Comparison of ENCODE assay signal across 18 cellular contexts in the genomic region with DNA sequence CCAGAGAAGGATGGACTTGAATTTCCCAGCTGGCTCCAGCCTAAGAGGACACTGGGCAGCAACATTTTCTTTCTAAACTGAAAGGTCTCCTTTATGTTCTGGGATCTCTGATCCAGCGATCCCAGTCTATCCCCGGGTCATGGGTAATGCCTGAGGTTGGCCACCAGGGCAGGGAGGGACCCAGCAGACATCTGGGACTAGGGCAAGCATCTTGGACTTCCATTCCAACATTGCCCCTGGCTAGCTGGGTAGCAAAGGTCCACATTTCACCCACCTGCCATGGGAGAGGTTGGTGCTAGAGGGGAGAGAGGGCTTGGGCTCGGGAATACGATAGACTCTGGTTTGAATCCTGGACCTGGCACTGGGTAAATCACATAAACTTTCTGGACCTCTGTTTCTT.
DNase-seq lines count a peak whose midpoint lies in the region; ATAC-seq and TF ChIP-seq lines count a peak whose summit lies in the region.
"Had no signal": no experiment of that assay in that cellular context is flagged by ENCODE, and none has a peak within 500 bp of the region (broad histone marks: within the 10 kb centered on the region; RNA-seq: fewer than 3 reads in every experiment).

No MANE protein-coding gene starts in this region.

- H3K36me3 Mint-ChIP-seq in Calu3 (ENCODE audit: insufficient read depth, unreplicated experiment) (no peaks in the 10 kb centered on the region), H9 (ENCODE audit: insufficient read depth in 1 of 3, low read depth in 3 of 3) (peaks cover 0 to 3% (median 0%) of the 10 kb centered on the region in 3 experiments; a peak in 2 of 7 replicates)
- H3K36me3 Mint-ChIP-seq: natural killer cell had no signal

- no peaks in the 10 kb centered on the region for H3K36me3 ChIP-seq in kidney epithelial cell (ENCODE audit: control insufficient read depth, insufficient read depth, low read length)
- H3K36me3 ChIP-seq: right atrium auricular region had no signal

- no peak overlapping the region for H3T11ph ChIP-seq in H9 (ENCODE audit: low read length)

- no peak overlapping the region for H3K4me2 ChIP-seq in H9 (ENCODE audit: insufficient read depth, insufficient read length, low read length)
- H3K4me2 ChIP-seq: BLaER1 treated with 17β-estradiol and CSF1 and Interleukin-3, amounts not matched to agents 10 nM and 100 nM had no signal

- H2AK5ac ChIP-seq in H9 (ENCODE audit: insufficient read length, low read length) = no peak overlapping the region

- no peak overlapping the region for H4K5ac ChIP-seq in H9 (ENCODE audit: insufficient read length, low read depth, low read length)

- H3K18ac ChIP-seq in H9 (ENCODE audit: insufficient read length, low read depth, low read length) = no peak overlapping the region

- no peaks in the 10 kb centered on the region for H3K79me2 ChIP-seq in H9 (ENCODE audit: insufficient read depth, low read length)

- TF ChIP-seq CTCF in Calu3 (IDR thresholded peaks at IDR 0.05; ENCODE audit: unreplicated experiment) (peak; percentile 32), H9 (conservative IDR thresholded peaks at IDR 0.05) (peak; percentile 65), astrocyte of the cerebellum (IDR thresholded peaks at IDR 0.05; ENCODE audit: low read depth, low read length, missing control alignments) (peak; percentile 14), kidney epithelial cell (IDR thresholded peaks at IDR 0.05; ENCODE audit: insufficient read depth, low read length, poor library complexity, severe bottlenecking) (peak; percentile 19)

- H3K4me3 Mint-ChIP-seq in Calu3 (ENCODE audit: low read depth, unreplicated experiment) (no peak overlapping the region), H9 (no peak overlapping the region)
- H3K4me3 Mint-ChIP-seq: natural killer cell; T-helper 1 cell treated with Interleukin-12 subunit alpha and Interleukin-12 subunit beta and Interleukin-4 antibody, amounts not matched to agents 30 μg/mL and 1 μg/mL, for 36 hours had no signal

- no peak for ATAC-seq in GM21576 (IDR thresholded peaks at IDR 0.05; ENCODE audit: unreplicated experiment)
- ATAC-seq: GM12878, natural killer cell had no signal

- DNase-seq in Calu3 = no peak
- peak; percentile 58 for DNase-seq in H9
- no peak for DNase-seq in astrocyte of the cerebellum (ENCODE audit: low read depth)
- DNase-seq in kidney epithelial cell (ENCODE audit: low read depth) = no peak
- DNase-seq in NK-92 treated with Interleukin-12 subunit alpha and Interleukin-12 subunit beta, amount 100 ng/mL, for 24 hours (lab: John Stamatoyannopoulos, UW) = no peak
- no peak for DNase-seq in middle frontal gyrus (ENCODE audit: extremely low spot score, low spot score)
- DNase-seq in NCI-H2029 treated with DMSO at 0.1 percent for 48 hours (lab: John Stamatoyannopoulos, UW) = no peak
- DNase-seq: activated CD4-positive, CD25-positive, alpha-beta regulatory T cell treated with anti-CD3 and anti-CD28 coated beads, Interleukin-2, amount 50 U/mL, for 72 hours; activated CD8-positive, alpha-beta memory T cell treated with anti-CD3 and anti-CD28 coated beads, Interleukin-2, amount 50 U/mL, for 4 hours; activated naive CD4-positive, alpha-beta T cell treated with Interleukin-2 at 50 U/mL for 16 hours; dorsolateral prefrontal cortex; natural killer cell; NCI-H1092 had no signal

- H4K8ac ChIP-seq in H9 (replicated peaks; ENCODE audit: insufficient read length, low read depth, low read length) = no peak overlapping the region

- H3K27ac ChIP-seq in H9 (ENCODE audit: insufficient read length, low read depth, low read length) = no peak overlapping the region
- H3K27ac ChIP-seq: BLaER1 treated with 17β-estradiol and CSF1 and Interleukin-3, amounts not matched to agents 10 nM and 100 nM; dorsolateral prefrontal cortex; right atrium auricular region had no signal

- H3K9ac ChIP-seq in H9 (ENCODE audit: extremely low read depth, insufficient read length, low read length) = no peak overlapping the region
- H3K9ac ChIP-seq: BLaER1 treated with 17β-estradiol and CSF1 and Interleukin-3, amounts not matched to agents 10 nM and 100 nM had no signal

- H3K27me3 ChIP-seq in H9 (ENCODE audit: insufficient read depth, low read length) (no peaks in the 10 kb centered on the region), kidney epithelial cell (ENCODE audit: control insufficient read depth, insufficient read depth, low read length) (no peaks in the 10 kb centered on the region)
- H3K27me3 ChIP-seq: BLaER1 treated with 17β-estradiol and CSF1 and Interleukin-3, amounts not matched to agents 10 nM and 100 nM; dorsolateral prefrontal cortex; right atrium auricular region had no signal

- whole genome bisulfite sequencing in H9 (ENCODE audit: extremely low coverage, insufficient read length, low lambda C conversion rate) = no CpG with 5 or more reads among the region's 4 CpGs

- H3K79me1 ChIP-seq in H9 (ENCODE audit: insufficient read depth, low read depth, low read length, poor library complexity, severe bottlenecking) = no peaks in the 10 kb centered on the region

- H3K9me3 ChIP-seq in H9 (ENCODE audit: control insufficient read depth, low read depth, low read length) = no peaks in the 10 kb centered on the region
- H3K9me3 ChIP-seq: BLaER1 treated with 17β-estradiol and CSF1 and Interleukin-3, amounts not matched to agents 10 nM and 100 nM; right atrium auricular region had no signal

- intact Hi-C loops in Calu3 (cut with micrococcal nuclease; ENCODE audit: unreplicated experiment) = no loop called here

- H3K9me3 Mint-ChIP-seq in Calu3 (ENCODE audit: low read depth, unreplicated experiment) (no peaks in the 10 kb centered on the region), H9 (no peaks in the 10 kb centered on the region)
- H3K9me3 Mint-ChIP-seq: natural killer cell; T-helper 1 cell treated with Interleukin-12 subunit alpha and Interleukin-12 subunit beta and Interleukin-4 antibody, amounts not matched to agents 30 μg/mL and 1 μg/mL, for 36 hours had no signal

- peaks cover 1% of the 10 kb centered on the region for H3K4me1 Mint-ChIP-seq in Calu3 (ENCODE audit: low read depth, unreplicated experiment)
- H3K4me1 Mint-ChIP-seq in H9 = peaks cover 32 to 38% of the 10 kb centered on the region in 2 experiments
- H3K4me1 Mint-ChIP-seq: natural killer cell had no signal

- no peak overlapping the region for H3K23ac ChIP-seq in H9 (ENCODE audit: insufficient read length, low read depth, low read length)

- H3K27me3 Mint-ChIP-seq in Calu3 (ENCODE audit: unreplicated experiment) = peaks cover 19% of the 10 kb centered on the region
- H3K27me3 Mint-ChIP-seq in H9 (ENCODE audit: low read depth) = peaks cover 9% of the 10 kb centered on the region

- BruUV-seq in Calu3 (replicated peaks; lab: Mats Ljungman, UMichigan) = no TSS peak

- CTCF ChIA-PET in Calu3 (lab: Charles Lee) = no interaction called here

- no peak overlapping the region for H2BK12ac ChIP-seq in H9 (ENCODE audit: insufficient read length, low read depth, low read length)

- H4K91ac ChIP-seq in H9 (ENCODE audit: insufficient read length, low read depth, low read length) = no peak overlapping the region

- H3K56ac ChIP-seq in H9 (ENCODE audit: insufficient read length, low read depth, low read length) = no peak overlapping the region

- H2BK120ac ChIP-seq in H9 (ENCODE audit: low read depth, low read length, poor library complexity, severe bottlenecking) = no peak overlapping the region

- no peak overlapping the region for H3K4me3 ChIP-seq in astrocyte of the cerebellum (ENCODE audit: low read depth, low read length)
- no peak overlapping the region for H3K4me3 ChIP-seq in kidney epithelial cell (ENCODE audit: low read depth, low read length)
- H3K4me3 ChIP-seq: BLaER1 treated with 17β-estradiol and CSF1 and Interleukin-3, amounts not matched to agents 10 nM and 100 nM; dorsolateral prefrontal cortex; GM12878; right atrium auricular region had no signal

- no peak overlapping the region for H3K4ac ChIP-seq in H9 (ENCODE audit: low read depth, low read length)

- no peak overlapping the region for H2BK5ac ChIP-seq in H9 (ENCODE audit: insufficient read length, low read length)

- H3K14ac ChIP-seq in H9 (ENCODE audit: insufficient read depth, low read length) = no peak overlapping the region

- no peak overlapping the region for H2BK15ac ChIP-seq in H9 (ENCODE audit: low read depth, low read length)

- H4K20me1 ChIP-seq in H9 (ENCODE audit: control insufficient read depth, insufficient read depth, insufficient read length) = no peaks in the 10 kb centered on the region
- H4K20me1 ChIP-seq: BLaER1 treated with 17β-estradiol and CSF1 and Interleukin-3, amounts not matched to agents 10 nM and 100 nM had no signal

- H2BK20ac ChIP-seq in H9 (ENCODE audit: low read depth, low read length, poor library complexity, severe bottlenecking) = no peak overlapping the region

- H3K4me1 ChIP-seq in H9 (ENCODE audit: insufficient read depth, low read length) = peaks cover 12% of the 10 kb centered on the region; the same call in 1 of the 2 replicates
- H3K4me1 ChIP-seq: right atrium auricular region had no signal

- no peak overlapping the region for H2AFZ ChIP-seq in H9 (ENCODE audit: low read length)

- H3K23me2 ChIP-seq in H9 (ENCODE audit: insufficient read length, low read depth, low read length, poor library complexity, severe bottlenecking) = no peaks in the 10 kb centered on the region

- in situ Hi-C loops in astrocyte of the cerebellum (cut with HindIII; ENCODE audit: low sequenced_read_pairs) = no loop called here

- no peak overlapping the region for H3K27ac Mint-ChIP-seq in Calu3 (ENCODE audit: unreplicated experiment)
- H3K27ac Mint-ChIP-seq in H9 = no peak overlapping the region
- H3K27ac Mint-ChIP-seq: T-helper 1 cell treated with Interleukin-12 subunit alpha and Interleukin-12 subunit beta and Interleukin-4 antibody, amounts not matched to agents 30 μg/mL and 1 μg/mL, for 36 hours had no signal

Comparison
In these comparisons a context has a peak if more than half of its experiments do, and no peak if none do; other contexts are left out.
1. CTCF ChIP-seq: peak in every context shown above with its lines; median percentile 65 in H9; 32 in Calu3; 19 in kidney epithelial cell; 14 in astrocyte of the cerebellum.